ENCODE assay signal across 8 cellular contexts in the genomic region with DNA sequence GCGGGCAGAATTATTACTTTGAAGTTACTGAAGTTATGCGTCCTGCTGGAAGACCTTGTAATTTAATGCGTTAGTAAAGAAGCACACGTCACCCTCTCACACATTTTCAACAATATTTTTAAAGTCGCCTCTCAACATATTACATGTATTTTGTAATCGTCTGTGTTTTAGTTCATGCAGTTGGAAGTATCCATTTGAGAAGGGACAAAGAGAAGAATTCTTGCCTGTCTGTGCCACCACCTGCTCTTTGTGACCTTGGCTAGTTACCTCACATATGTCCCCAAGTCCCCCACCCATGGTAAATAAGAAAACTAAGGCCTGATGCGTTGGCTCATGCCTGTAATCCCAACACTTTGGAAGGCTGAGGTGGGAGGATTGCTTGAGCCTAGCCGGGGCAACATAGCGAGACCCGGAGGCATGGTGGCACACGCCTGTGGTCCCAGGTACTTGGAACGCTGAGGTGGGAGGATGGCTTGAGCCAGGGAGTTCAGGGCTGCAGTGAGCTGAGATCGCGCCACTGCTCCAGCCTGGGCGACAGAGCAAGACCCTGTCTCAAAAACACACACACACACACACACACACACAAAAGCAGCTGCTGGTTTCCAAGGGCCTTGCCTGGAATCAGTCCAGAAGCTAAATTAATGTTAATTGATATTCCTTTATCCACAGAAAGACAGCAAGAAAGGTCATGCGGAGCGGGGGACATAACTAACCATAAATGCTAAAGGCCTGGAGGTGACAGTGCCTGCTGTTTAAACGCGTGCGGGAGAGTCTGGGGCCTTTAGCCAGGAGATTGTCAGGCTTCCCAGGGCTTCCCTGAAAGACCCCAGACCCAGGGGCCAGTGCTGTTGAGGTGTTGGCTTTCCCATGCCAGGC. TPM values are rescaled to one million over a fixed set of nuclear protein-coding genes. Genes with fewer than 3 reads are reported as not detected.
DNase-seq lines count a peak whose midpoint lies in the region; ATAC-seq and TF ChIP-seq lines count a peak whose summit lies in the region.

No MANE protein-coding gene starts in this region.

- peak overlapping the region; percentile 99 for H3K27ac ChIP-seq in lower lobe of right lung

- H3K27me3 Mint-ChIP-seq in CD14-positive monocyte (ENCODE audit: low read depth in 3 of 3) (peaks cover 0 to 35% (median 0%) of the 10 kb centered on the region in 3 donors), type B pancreatic cell (no peaks in the 10 kb centered on the region)

- H3K4me1 ChIP-seq in lower lobe of right lung = peaks cover 27% of the 10 kb centered on the region

- TF ChIP-seq CTCF in CD14-positive monocyte (IDR thresholded peaks at IDR 0.05) (no peak), astrocyte of the cerebellum (IDR thresholded peaks at IDR 0.05; ENCODE audit: low read depth, low read length, missing control alignments) (no peak), lower lobe of right lung (IDR thresholded peaks at IDR 0.05) (no peak), type B pancreatic cell (conservative IDR thresholded peaks at IDR 0.05) (no peak), GM20000 (IDR thresholded peaks at IDR 0.05; ENCODE audit: extremely low read depth, missing control alignments) (no peak)

- DNase-seq in CD14-positive monocyte (ENCODE audit: low spot score) = no peak
- DNase-seq in Jurkat, Clone E6-1 (ENCODE audit: low read depth, low spot score) = no peak
- DNase-seq in astrocyte of the cerebellum (ENCODE audit: low read depth) = no peak
- no peak for DNase-seq in lower lobe of right lung
- peak; percentile 66 for DNase-seq in type B pancreatic cell (ENCODE audit: extremely low spot score, unreplicated experiment)
- no peak for DNase-seq in GDM1 (lab: John Stamatoyannopoulos, UW)
- DNase-seq in GM20000 (ENCODE audit: low spot score) = no peak

- H3K27me3 ChIP-seq in lower lobe of right lung (ENCODE audit: low read depth) = no peaks in the 10 kb centered on the region

- peak overlapping the region; percentile 82 to 99 (median 93) for H3K27ac Mint-ChIP-seq in CD14-positive monocyte
- H3K27ac Mint-ChIP-seq in type B pancreatic cell = peak overlapping the region; percentile 100

- H3K4me1 Mint-ChIP-seq in CD14-positive monocyte (peaks cover 34% of the 10 kb centered on the region), type B pancreatic cell (ENCODE audit: unreplicated experiment) (peaks cover 20% of the 10 kb centered on the region)

- ATAC-seq in lower lobe of right lung (no peak), HG03139 (IDR thresholded peaks at IDR 0.05; ENCODE audit: unreplicated experiment) (no peak)

- H3K4me3 Mint-ChIP-seq in CD14-positive monocyte (peak overlapping the region; percentile 75 to 86), type B pancreatic cell (peak overlapping the region; percentile 96)

- H3K36me3 ChIP-seq in lower lobe of right lung = no peaks in the 10 kb centered on the region

- H3K9me3 Mint-ChIP-seq in CD14-positive monocyte = peaks cover 0 to 18% (median 8%) of the 10 kb centered on the region in 7 donors
- no peaks in the 10 kb centered on the region for H3K9me3 Mint-ChIP-seq in type B pancreatic cell

- peak overlapping the region; percentile 68 for H3K4me3 ChIP-seq in Jurkat, Clone E6-1 (ENCODE audit: low read length)
- H3K4me3 ChIP-seq in astrocyte of the cerebellum (ENCODE audit: low read depth, low read length) (peak overlapping the region; percentile 42), lower lobe of right lung (peak overlapping the region; percentile 74)

- H3K9me3 ChIP-seq in lower lobe of right lung = no peaks in the 10 kb centered on the region

- in situ Hi-C loops in astrocyte of the cerebellum (cut with HindIII; ENCODE audit: low sequenced_read_pairs) = no loop called here

- H3K36me3 Mint-ChIP-seq in CD14-positive monocyte (peaks cover 0 to 2% of the 10 kb centered on the region in 2 donors), type B pancreatic cell (peaks cover 3% of the 10 kb centered on the region)

- intact Hi-C loops in CD14-positive monocyte (cut with micrococcal nuclease) (loop anchor here (5.0 kb wide), 2 partner anchors 34 to 39 kb away; no protein-coding TSS in a partner anchor), lower lobe of right lung (cut with DNase I) (no loop called here)

RNA-seq across cellular contexts. Expression of a gene that starts 0.8 kb away (rescaled TPM):
- 1 to 10 TPM; 2.8 to 4.9 TPM for polyA plus RNA-seq in CD14-positive monocyte
- 13.9 TPM for polyA plus RNA-seq in Jurkat, Clone E6-1 (2012; ENCODE audit: insufficient read depth, insufficient read length)
- total RNA-seq in lower lobe of right lung (7.6 TPM), type B pancreatic cell (ENCODE audit: low replicate concordance) (14.4 and 15.2 TPM in 2 replicates)

RNA-seq across cellular contexts. Expression of a gene that starts 1.7 kb away (rescaled TPM):
- 1 to 10 TPM; 1.9 to 3.8 TPM for polyA plus RNA-seq in CD14-positive monocyte
- 43.2 TPM for polyA plus RNA-seq in Jurkat, Clone E6-1 (2012; ENCODE audit: insufficient read depth, insufficient read length)
- total RNA-seq in lower lobe of right lung = 48.4 TPM
- 81.2 and 98.0 TPM in 2 replicates for total RNA-seq in type B pancreatic cell (ENCODE audit: low replicate concordance)

RNA-seq across cellular contexts. Expression of a gene that starts 28.9 kb away (rescaled TPM):
- 1 to 10 TPM; 2.7 to 3.8 TPM for polyA plus RNA-seq in CD14-positive monocyte
- not detected for polyA plus RNA-seq in Jurkat, Clone E6-1 (2012; ENCODE audit: insufficient read depth, insufficient read length)
- total RNA-seq in lower lobe of right lung = 57.0 TPM
- 4.9 and 6.7 TPM in 2 replicates for total RNA-seq in type B pancreatic cell (ENCODE audit: low replicate concordance)

RNA-seq across cellular contexts. Expression of a gene that starts 38.5 kb away (rescaled TPM):
- polyA plus RNA-seq in CD14-positive monocyte = 10 to 100 TPM; 46.7 to 47.9 TPM
- 188 TPM for polyA plus RNA-seq in Jurkat, Clone E6-1 (2012; ENCODE audit: insufficient read depth, insufficient read length)
- 69.2 TPM for total RNA-seq in lower lobe of right lung
- total RNA-seq in type B pancreatic cell (ENCODE audit: low replicate concordance) = 73.8 and 82.7 TPM in 2 replicates

RNA-seq across cellular contexts. Expression of a gene that starts 46.3 kb away (rescaled TPM):
- 10 to 100 TPM; 47.8 to 49.5 TPM for polyA plus RNA-seq in CD14-positive monocyte
- polyA plus RNA-seq in Jurkat, Clone E6-1 (2012; ENCODE audit: insufficient read depth, insufficient read length) = 91.1 TPM
- total RNA-seq in lower lobe of right lung (73.1 TPM), type B pancreatic cell (ENCODE audit: low replicate concordance) (83.8 and 86.1 TPM in 2 replicates)
